Comparison of ENCODE assay signal across 1 cellular context in the genomic region with DNA sequence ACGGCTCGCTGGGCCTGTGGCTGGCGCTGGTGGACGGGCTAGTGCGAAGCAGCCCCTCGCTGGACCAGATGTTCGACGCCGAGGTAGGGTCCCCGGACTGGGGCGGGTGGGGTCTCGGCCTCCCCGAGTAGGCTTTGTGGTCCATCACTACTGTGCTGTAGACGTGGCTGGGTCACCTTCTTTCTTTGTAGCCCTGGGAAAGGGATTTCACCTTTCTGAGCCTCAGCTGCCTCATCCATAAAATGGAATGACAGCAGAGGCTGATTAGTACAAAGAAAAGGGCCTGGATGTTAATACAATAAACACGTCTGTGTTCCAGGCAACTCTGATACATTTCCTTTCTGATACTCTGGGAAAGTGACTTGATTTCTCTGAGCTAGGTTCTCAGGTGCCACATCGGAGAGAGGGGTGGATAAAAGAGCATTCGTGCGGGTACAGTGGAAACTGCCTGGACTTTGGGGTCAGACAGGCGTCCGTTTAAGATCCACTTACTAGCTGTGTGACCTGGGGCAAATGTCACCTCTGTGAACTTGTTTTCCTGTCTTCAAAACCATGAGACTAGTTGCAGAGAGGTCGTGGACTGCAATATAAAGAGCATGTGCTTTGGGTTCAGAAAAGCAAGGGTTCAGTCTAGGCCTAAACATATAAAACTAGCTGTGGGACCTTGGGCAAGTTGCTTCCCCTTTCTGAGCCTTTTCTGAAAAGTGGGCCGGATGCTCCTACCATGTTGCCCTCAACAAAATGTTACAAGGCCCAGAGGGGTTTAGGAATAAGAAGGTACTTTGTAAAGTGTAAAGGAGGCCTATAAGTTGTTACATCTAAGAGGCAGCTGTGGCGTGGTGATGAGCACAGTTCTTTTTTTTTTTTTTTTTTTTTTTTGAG.
TF ChIP-seq lines count a peak whose summit lies in the region.

No MANE protein-coding gene starts in this region.

TF ChIP-seq in HepG2, 621 proteins besides CTCF, POLR2A, EP300 and RAD21 (continues in another document):
- TF ChIP-seq CENPT (CRISPR knock-in tag; IDR thresholded peaks at IDR 0.05; ENCODE audit: low read depth) (peak; percentile 87; the same call in 1 of the 2 replicates), ZNF253 (CRISPR knock-in tag; IDR thresholded peaks at IDR 0.05; ENCODE audit: borderline replicate concordance) (peak; percentile 6; the same call in 1 of the 2 replicates), PHB2 (IDR thresholded peaks at IDR 0.05; ENCODE audit: partially characterized antibody) (no peak), ZNF670 (CRISPR knock-in tag; IDR thresholded peaks at IDR 0.05; ENCODE audit: borderline replicate concordance) (no peak), SP140L (CRISPR knock-in tag; IDR thresholded peaks at IDR 0.05; ENCODE audit: borderline replicate concordance) (no peak), WIZ (CRISPR knock-in tag; IDR thresholded peaks at IDR 0.05) (no peak), NFATC3 (CRISPR knock-in tag; IDR thresholded peaks at IDR 0.05) (0 out of 2 replicates have a peak, but pooled peaks have one; percentile 31), TCF7 (IDR thresholded peaks at IDR 0.05; ENCODE audit: low read depth) (no peak), ZNF629 (CRISPR knock-in tag; conservative IDR thresholded peaks at IDR 0.05) (peak; percentile 95), ARNT2 (CRISPR knock-in tag; IDR thresholded peaks at IDR 0.05; ENCODE audit: low read depth) (0 out of 2 replicates have a peak, but pooled peaks have one; percentile 12), ATF7-NPFF (CRISPR knock-in tag; IDR thresholded peaks at IDR 0.05; ENCODE audit: low read depth) (no peak; the same call in 1 of the 2 replicates), SOX5 (CRISPR knock-in tag; IDR thresholded peaks at IDR 0.05; ENCODE audit: borderline replicate concordance) (0 out of 2 replicates have a peak, but pooled peaks have one; percentile 2), U2AF1 (optimal IDR thresholded peaks at IDR 0.05; ENCODE audit: low read depth, low read length) (no peak), CC2D1A (CRISPR knock-in tag; IDR thresholded peaks at IDR 0.05) (peak; percentile 92), THYN1 (CRISPR knock-in tag; IDR thresholded peaks at IDR 0.05; ENCODE audit: borderline replicate concordance, low read depth) (0 out of 2 replicates have a peak, but pooled peaks have one; percentile 60), ZNF775 (CRISPR knock-in tag; IDR thresholded peaks at IDR 0.05; ENCODE audit: borderline replicate concordance) (0 out of 2 replicates have a peak, but pooled peaks have one; percentile 5), ZNF558 (CRISPR knock-in tag; IDR thresholded peaks at IDR 0.05; ENCODE audit: borderline replicate concordance) (0 out of 2 replicates have a peak, but pooled peaks have one; percentile 58), ZKSCAN5 (CRISPR knock-in tag; IDR thresholded peaks at IDR 0.05) (0 out of 2 replicates have a peak, but pooled peaks have one; percentile 7), ZNF891 (CRISPR knock-in tag; IDR thresholded peaks at IDR 0.05) (0 out of 2 replicates have a peak, but pooled peaks have one; percentile 89), ZNF317 (CRISPR knock-in tag; IDR thresholded peaks at IDR 0.05) (no peak), NCOA1 (CRISPR knock-in tag; IDR thresholded peaks at IDR 0.05) (no peak), ELF4 (CRISPR knock-in tag; IDR thresholded peaks at IDR 0.05; ENCODE audit: borderline replicate concordance) (no peak), TSC22D2 (CRISPR knock-in tag; IDR thresholded peaks at IDR 0.05; ENCODE audit: borderline replicate concordance) (no peak), ZNF180 (CRISPR knock-in tag; IDR thresholded peaks at IDR 0.05; ENCODE audit: borderline replicate concordance, low read depth) (0 out of 2 replicates have a peak, but pooled peaks have one; percentile 1), RFX3 (CRISPR knock-in tag; IDR thresholded peaks at IDR 0.05) (no peak), ZFP1 (CRISPR knock-in tag; IDR thresholded peaks at IDR 0.05) (0 out of 2 replicates have a peak, but pooled peaks have one; percentile 3), ZNF780A (CRISPR knock-in tag; IDR thresholded peaks at IDR 0.05) (no peak), ZNF556 (CRISPR knock-in tag; IDR thresholded peaks at IDR 0.05; ENCODE audit: borderline replicate concordance) (no peak), ZNF12 (CRISPR knock-in tag; IDR thresholded peaks at IDR 0.05) (0 out of 2 replicates have a peak, but pooled peaks have one; percentile 14), ELK4 (CRISPR knock-in tag; IDR thresholded peaks at IDR 0.05; ENCODE audit: borderline replicate concordance) (0 out of 2 replicates have a peak, but pooled peaks have one; percentile 58), ZNF431 (CRISPR knock-in tag; IDR thresholded peaks at IDR 0.05; ENCODE audit: borderline replicate concordance, low read depth) (no peak; the same call in 1 of the 2 replicates), TIGD3 (CRISPR knock-in tag; IDR thresholded peaks at IDR 0.05; ENCODE audit: borderline replicate concordance) (0 out of 2 replicates have a peak, but pooled peaks have one; percentile 36), ZNF33A (CRISPR knock-in tag; IDR thresholded peaks at IDR 0.05; ENCODE audit: borderline replicate concordance) (no peak), ADNP (CRISPR knock-in tag; IDR thresholded peaks at IDR 0.05) (0 out of 2 replicates have a peak, but pooled peaks have one; percentile 13), HOXD1 (CRISPR knock-in tag; IDR thresholded peaks at IDR 0.05) (0 out of 2 replicates have a peak, but pooled peaks have one; percentile 13), NRL (CRISPR knock-in tag; IDR thresholded peaks at IDR 0.05; ENCODE audit: borderline replicate concordance) (peak; percentile 85; the same call in 1 of the 2 replicates), SIN3A (IDR thresholded peaks at IDR 0.05; ENCODE audit: borderline replicate concordance, low read depth, low read length) (no peak), CHD4 (IDR thresholded peaks at IDR 0.05; ENCODE audit: borderline replicate concordance, low read length) (0 out of 2 replicates have a peak, but pooled peaks have one; percentile 32), THAP7 (CRISPR knock-in tag; IDR thresholded peaks at IDR 0.05) (0 out of 2 replicates have a peak, but pooled peaks have one; percentile 10), ZNF33B (CRISPR knock-in tag; IDR thresholded peaks at IDR 0.05) (no peak; the same call in 1 of the 2 replicates), ZNF264 (CRISPR knock-in tag; IDR thresholded peaks at IDR 0.05) (0 out of 2 replicates have a peak, but pooled peaks have one; percentile 75)
- TF ChIP-seq, protein P1, sequence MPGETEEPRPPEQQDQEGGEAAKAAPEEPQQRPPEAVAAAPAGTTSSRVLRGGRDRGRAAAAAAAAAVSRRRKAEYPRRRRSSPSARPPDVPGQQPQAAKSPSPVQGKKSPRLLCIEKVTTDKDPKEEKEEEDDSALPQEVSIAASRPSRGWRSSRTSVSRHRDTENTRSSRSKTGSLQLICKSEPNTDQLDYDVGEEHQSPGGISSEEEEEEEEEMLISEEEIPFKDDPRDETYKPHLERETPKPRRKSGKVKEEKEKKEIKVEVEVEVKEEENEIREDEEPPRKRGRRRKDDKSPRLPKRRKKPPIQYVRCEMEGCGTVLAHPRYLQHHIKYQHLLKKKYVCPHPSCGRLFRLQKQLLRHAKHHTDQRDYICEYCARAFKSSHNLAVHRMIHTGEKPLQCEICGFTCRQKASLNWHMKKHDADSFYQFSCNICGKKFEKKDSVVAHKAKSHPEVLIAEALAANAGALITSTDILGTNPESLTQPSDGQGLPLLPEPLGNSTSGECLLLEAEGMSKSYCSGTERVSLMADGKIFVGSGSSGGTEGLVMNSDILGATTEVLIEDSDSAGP (CRISPR knock-in tag; IDR thresholded peaks at IDR 0.05; ENCODE audit: borderline replicate concordance), result 0 out of 2 replicates have a peak, but pooled peaks have one; percentile 11
- TF ChIP-seq, protein P2, sequence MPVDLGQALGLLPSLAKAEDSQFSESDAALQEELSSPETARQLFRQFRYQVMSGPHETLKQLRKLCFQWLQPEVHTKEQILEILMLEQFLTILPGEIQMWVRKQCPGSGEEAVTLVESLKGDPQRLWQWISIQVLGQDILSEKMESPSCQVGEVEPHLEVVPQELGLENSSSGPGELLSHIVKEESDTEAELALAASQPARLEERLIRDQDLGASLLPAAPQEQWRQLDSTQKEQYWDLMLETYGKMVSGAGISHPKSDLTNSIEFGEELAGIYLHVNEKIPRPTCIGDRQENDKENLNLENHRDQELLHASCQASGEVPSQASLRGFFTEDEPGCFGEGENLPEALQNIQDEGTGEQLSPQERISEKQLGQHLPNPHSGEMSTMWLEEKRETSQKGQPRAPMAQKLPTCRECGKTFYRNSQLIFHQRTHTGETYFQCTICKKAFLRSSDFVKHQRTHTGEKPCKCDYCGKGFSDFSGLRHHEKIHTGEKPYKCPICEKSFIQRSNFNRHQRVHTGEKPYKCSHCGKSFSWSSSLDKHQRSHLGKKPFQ (CRISPR knock-in tag; IDR thresholded peaks at IDR 0.05; ENCODE audit: insufficient replicate concordance), result peak; percentile 73
- TF ChIP-seq, protein P3, sequence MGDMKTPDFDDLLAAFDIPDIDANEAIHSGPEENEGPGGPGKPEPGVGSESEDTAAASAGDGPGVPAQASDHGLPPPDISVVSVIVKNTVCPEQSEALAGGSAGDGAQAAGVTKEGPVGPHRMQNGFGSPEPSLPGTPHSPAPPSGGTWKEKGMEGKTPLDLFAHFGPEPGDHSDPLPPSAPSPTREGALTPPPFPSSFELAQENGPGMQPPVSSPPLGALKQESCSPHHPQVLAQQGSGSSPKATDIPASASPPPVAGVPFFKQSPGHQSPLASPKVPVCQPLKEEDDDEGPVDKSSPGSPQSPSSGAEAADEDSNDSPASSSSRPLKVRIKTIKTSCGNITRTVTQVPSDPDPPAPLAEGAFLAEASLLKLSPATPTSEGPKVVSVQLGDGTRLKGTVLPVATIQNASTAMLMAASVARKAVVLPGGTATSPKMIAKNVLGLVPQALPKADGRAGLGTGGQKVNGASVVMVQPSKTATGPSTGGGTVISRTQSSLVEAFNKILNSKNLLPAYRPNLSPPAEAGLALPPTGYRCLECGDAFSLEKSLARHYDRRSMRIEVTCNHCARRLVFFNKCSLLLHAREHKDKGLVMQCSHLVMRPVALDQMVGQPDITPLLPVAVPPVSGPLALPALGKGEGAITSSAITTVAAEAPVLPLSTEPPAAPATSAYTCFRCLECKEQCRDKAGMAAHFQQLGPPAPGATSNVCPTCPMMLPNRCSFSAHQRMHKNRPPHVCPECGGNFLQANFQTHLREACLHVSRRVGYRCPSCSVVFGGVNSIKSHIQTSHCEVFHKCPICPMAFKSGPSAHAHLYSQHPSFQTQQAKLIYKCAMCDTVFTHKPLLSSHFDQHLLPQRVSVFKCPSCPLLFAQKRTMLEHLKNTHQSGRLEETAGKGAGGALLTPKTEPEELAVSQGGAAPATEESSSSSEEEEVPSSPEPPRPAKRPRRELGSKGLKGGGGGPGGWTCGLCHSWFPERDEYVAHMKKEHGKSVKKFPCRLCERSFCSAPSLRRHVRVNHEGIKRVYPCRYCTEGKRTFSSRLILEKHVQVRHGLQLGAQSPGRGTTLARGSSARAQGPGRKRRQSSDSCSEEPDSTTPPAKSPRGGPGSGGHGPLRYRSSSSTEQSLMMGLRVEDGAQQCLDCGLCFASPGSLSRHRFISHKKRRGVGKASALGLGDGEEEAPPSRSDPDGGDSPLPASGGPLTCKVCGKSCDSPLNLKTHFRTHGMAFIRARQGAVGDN (CRISPR knock-in tag; IDR thresholded peaks at IDR 0.05), result peak; percentile 58
- TF ChIP-seq, protein P4, sequence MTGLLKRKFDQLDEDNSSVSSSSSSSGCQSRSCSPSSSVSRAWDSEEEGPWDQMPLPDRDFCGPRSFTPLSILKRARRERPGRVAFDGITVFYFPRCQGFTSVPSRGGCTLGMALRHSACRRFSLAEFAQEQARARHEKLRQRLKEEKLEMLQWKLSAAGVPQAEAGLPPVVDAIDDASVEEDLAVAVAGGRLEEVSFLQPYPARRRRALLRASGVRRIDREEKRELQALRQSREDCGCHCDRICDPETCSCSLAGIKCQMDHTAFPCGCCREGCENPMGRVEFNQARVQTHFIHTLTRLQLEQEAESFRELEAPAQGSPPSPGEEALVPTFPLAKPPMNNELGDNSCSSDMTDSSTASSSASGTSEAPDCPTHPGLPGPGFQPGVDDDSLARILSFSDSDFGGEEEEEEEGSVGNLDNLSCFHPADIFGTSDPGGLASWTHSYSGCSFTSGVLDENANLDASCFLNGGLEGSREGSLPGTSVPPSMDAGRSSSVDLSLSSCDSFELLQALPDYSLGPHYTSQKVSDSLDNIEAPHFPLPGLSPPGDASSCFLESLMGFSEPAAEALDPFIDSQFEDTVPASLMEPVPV (CRISPR knock-in tag; IDR thresholded peaks at IDR 0.05), result peak; percentile 60; the same call in 1 of the 2 replicates
- TF ChIP-seq, protein P5, sequence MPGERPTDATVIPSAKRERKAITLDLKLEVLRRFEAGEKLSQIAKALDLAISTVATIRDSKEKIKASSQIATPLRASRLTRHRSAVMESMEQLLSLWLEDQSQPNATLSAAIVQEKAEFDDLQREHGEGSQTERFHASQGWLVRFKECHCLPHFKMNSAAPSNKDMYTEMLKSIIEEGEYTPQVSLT (CRISPR knock-in tag; IDR thresholded peaks at IDR 0.05; ENCODE audit: borderline replicate concordance, low read depth), result 0 out of 2 replicates have a peak, but pooled peaks have one; percentile 3
- TF ChIP-seq, protein P6, sequence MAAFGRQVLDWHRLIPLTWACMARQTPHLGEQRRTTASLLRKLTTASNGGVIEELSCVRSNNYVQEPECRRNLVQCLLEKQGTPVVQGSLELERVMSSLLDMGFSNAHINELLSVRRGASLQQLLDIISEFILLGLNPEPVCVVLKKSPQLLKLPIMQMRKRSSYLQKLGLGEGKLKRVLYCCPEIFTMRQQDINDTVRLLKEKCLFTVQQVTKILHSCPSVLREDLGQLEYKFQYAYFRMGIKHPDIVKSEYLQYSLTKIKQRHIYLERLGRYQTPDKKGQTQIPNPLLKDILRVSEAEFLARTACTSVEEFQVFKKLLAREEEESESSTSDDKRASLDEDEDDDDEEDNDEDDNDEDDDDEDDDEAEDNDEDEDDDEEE (CRISPR knock-in tag; IDR thresholded peaks at IDR 0.05), result no peak
